In the genomic region with DNA sequence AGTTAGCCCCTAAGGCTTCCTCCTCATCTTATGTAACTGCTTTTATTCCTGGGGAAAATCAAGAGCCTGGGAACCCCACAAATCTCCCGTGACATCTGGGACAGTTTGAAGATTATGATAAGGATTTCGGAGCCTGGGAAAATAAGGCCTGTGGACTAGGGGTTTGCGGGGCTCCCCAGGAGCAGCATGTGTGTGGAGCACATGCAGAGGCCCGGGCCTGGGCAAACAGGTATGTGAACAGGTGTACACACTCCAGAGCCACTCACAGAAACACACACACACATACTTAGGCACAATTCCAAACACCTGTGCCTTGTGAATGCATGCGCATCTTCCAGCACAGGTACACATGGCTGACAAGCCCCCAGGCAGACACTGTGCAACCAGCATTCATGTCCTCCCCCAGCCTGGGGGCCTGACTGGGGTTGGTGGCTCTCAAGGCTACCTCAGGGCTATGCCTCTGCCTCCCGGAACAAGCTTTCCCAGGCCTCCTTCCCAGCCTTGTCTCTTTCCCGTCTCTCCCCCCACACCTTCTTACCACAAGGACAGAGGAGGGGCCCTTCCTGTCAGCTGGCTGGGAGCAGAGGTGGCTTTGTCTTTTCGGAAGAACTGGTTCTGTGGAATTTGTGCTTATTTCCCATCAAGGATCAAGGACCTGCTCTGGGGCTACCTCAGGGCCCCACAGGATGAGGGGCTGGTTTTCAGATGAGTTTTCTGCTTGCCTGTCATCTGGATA, we compare ENCODE assay signal across 17 cellular contexts. TPM values are rescaled to one million over a fixed set of nuclear protein-coding genes. Genes with fewer than 3 reads are reported as not detected.
A peak's percentile ranks its signal among the peaks of the same experiment; 100 is the strongest.
DNase-seq lines count a peak whose midpoint lies in the region; ATAC-seq and TF ChIP-seq lines count a peak whose summit lies in the region.
"Had no signal": no experiment of that assay in that cellular context is flagged by ENCODE, and none has a peak within 500 bp of the region (broad histone marks: within the 10 kb centered on the region; RNA-seq: fewer than 3 reads in every experiment).

No MANE protein-coding gene starts in this region.

- H2AFZ ChIP-seq in MM.1S (ENCODE audit: low read length), result peak overlapping the region; percentile 19; the same call in 1 of the 2 replicates
- H2AFZ ChIP-seq: parathyroid adenoma had no signal

- H3K4me2 ChIP-seq in MM.1S (ENCODE audit: low read depth, low read length), result peak overlapping the region; percentile 74; the same call in 1 of the 2 replicates

- H3K9ac ChIP-seq in MM.1S (ENCODE audit: low read length), result peak overlapping the region; percentile 69
- H3K9ac ChIP-seq: parathyroid adenoma had no signal

- H3F3A ChIP-seq in MM.1S (ENCODE audit: insufficient read depth, low read length), result peaks cover 40% of the 10 kb centered on the region

- peaks cover 46% of the 10 kb centered on the region for H3K4me1 ChIP-seq in MM.1S (ENCODE audit: low read length)
- H3K4me1 ChIP-seq: parathyroid adenoma had no signal

- H3K36me3 ChIP-seq in MM.1S (replicated peaks; ENCODE audit: insufficient read depth, low read length), result no peaks in the 10 kb centered on the region
- H3K36me3 ChIP-seq: esophagus muscularis mucosa, tibial nerve had no signal

- H3K27ac ChIP-seq in MM.1S (ENCODE audit: low read length), result peak overlapping the region; percentile 95; the same call in 1 of the 2 replicates
- H3K27ac ChIP-seq: esophagus muscularis mucosa, parathyroid adenoma, tibial nerve had no signal

- no peak overlapping the region for H3K4me3 ChIP-seq in MM.1S (ENCODE audit: low read length)
- H3K4me3 ChIP-seq: esophagus muscularis mucosa, tibial nerve had no signal

- no peaks in the 10 kb centered on the region for H3K9me2 ChIP-seq in MM.1S (replicated peaks; ENCODE audit: insufficient read depth, low read length)

- no peaks in the 10 kb centered on the region for H4K20me1 ChIP-seq in MM.1S (ENCODE audit: insufficient read depth, low read length)

- ATAC-seq in activated CD4-positive, CD25-positive, alpha-beta regulatory T cell treated with anti-CD3 and anti-CD28 coated beads, Interleukin-2, amount 50 U/mL, for 24 hours, result no peak
- peak; percentile 9 for ATAC-seq in esophagus mucosa
- ATAC-seq: activated naive CD8-positive, alpha-beta T cell treated with anti-CD3 and anti-CD28 coated beads, Interleukin-2, amount 50 U/mL, for 24 hours had no signal

- DNase-seq in activated CD4-positive, CD25-positive, alpha-beta regulatory T cell treated with anti-CD3 and anti-CD28 coated beads, Interleukin-2, amount 50 U/mL, for 72 hours, result peak; percentile 11
- no peak for DNase-seq in MM.1S
- peak; percentile 2 for DNase-seq in retina
- DNase-seq in CD1c-positive myeloid dendritic cell (ENCODE audit: extremely low spot score), result no peak
- DNase-seq in HuH-7 (ENCODE audit: low spot score), result no peak
- no peak for DNase-seq in inferior parietal cortex (ENCODE audit: extremely low spot score)
- DNase-seq: ACHN; activated naive CD8-positive, alpha-beta T cell treated with anti-CD3 and anti-CD28 coated beads, Interleukin-2, amount 50 U/mL, for 24 hours; cerebellar nuclear complex; hypothalamus; midbrain; NCI-H524 treated with DMSO at 0.1 percent for 48 hours had no signal

- H3K79me2 ChIP-seq in MM.1S (ENCODE audit: low read length), result no peaks in the 10 kb centered on the region
- H3K79me2 ChIP-seq: parathyroid adenoma had no signal

- no peaks in the 10 kb centered on the region for H3K9me3 ChIP-seq in MM.1S (replicated peaks; ENCODE audit: insufficient read depth, low read length)
- H3K9me3 ChIP-seq: esophagus muscularis mucosa, tibial nerve had no signal

- H3K27me3 ChIP-seq in MM.1S (replicated peaks; ENCODE audit: insufficient read depth, low read length), result no peaks in the 10 kb centered on the region

- TF ChIP-seq CTCF in MM.1S (IDR thresholded peaks at IDR 0.05; ENCODE audit: low read length), result no peak

RNA-seq across cellular contexts. Expression of a gene that starts 2.6 kb away (rescaled TPM):
- 1.0 TPM for total RNA-seq in esophagus mucosa

RNA-seq across cellular contexts. Expression of a gene that starts 38.6 kb away (rescaled TPM):
- total RNA-seq in esophagus mucosa, result 5.4 TPM

RNA-seq across cellular contexts. Expression of a gene that starts 51.4 kb away (rescaled TPM):
- total RNA-seq in esophagus mucosa, result 44.3 TPM

Comparison
In these comparisons a context has a peak if more than half of its experiments do, and no peak if none do; other contexts are left out.
1. DNase-seq: peak in activated CD4-positive, CD25-positive, alpha-beta regulatory T cell treated with anti-CD3 and anti-CD28 coated beads, Interleukin-2, amount 50 U/mL, for 72 hours (single experiment) and retina (single experiment); none in MM.1S (single experiment), CD1c-positive myeloid dendritic cell (single experiment), HuH-7 (single experiment) and inferior parietal cortex (single experiment).